ENCODE assay signal across 9 cellular contexts in the genomic region with DNA sequence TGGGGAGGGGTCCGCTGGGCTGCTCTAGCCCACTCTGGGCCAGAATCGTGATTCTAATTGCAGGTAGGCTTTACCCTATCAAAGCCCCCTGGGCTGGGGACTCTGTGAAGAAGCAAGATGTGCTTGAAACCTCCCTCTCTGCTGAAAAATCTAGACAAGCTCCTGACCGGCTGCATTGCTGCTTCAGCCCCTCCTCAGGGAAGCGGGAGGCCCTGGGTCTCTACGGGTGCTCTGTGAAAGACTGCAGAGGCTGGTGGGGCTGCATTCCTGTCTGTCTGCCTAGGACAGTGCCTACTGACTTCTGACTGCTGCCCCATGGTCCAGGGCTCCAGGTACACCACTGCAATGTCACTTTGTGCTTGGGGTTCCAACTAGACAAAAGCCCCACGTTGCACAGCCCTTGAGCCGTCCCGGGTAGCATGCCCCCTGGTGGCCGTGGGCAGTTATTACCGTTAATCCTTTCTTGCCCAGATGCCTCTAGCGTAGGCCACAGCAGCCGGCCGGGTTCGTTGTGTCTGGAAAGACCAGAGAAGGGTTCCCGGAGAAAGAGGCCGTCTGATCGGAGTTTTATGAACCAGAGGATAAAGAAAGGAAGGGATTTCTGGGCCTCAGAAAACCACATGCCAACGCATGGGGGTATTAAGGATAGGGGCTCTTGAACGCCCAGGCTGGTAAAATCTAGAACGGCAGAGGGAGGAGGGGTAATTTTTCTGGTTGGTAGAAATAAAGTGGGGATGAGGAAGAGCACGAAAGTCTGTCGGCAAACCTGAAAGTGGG. TPM values are rescaled to one million over a fixed set of nuclear protein-coding genes. Genes with fewer than 3 reads are reported as not detected.
A peak's percentile ranks its signal among the peaks of the same experiment; 100 is the strongest.
DNase-seq lines count a peak whose midpoint lies in the region; ATAC-seq and TF ChIP-seq lines count a peak whose summit lies in the region.
"Had no signal": no experiment of that assay in that cellular context is flagged by ENCODE, and none has a peak within 500 bp of the region (broad histone marks: within the 10 kb centered on the region; RNA-seq: fewer than 3 reads in every experiment).

No MANE protein-coding gene starts in this region.

- CTCF ChIA-PET in BJ (lab: Yijun Ruan, JAX) = interaction anchor here (0.7 to 1.8 kb wide), 5 partner anchors 11 to 293 kb away, joined by 3 to 5 read pairs (median 4); no protein-coding TSS in a partner anchor
- CTCF ChIA-PET in IMR-90 (lab: Yijun Ruan, JAX) = no interaction called here

- H3K4me3 ChIP-seq in BJ (ENCODE audit: low read depth, low read length) (no peak overlapping the region), IMR-90 (ENCODE audit: insufficient read depth, low read depth, low read length) (no peak overlapping the region), ascending aorta (no peak overlapping the region)

- H3K14ac ChIP-seq in IMR-90 (replicated peaks; ENCODE audit: low read depth, low read length) = no peak overlapping the region

- in situ Hi-C loops in IMR-90 (cut with MboI; ENCODE audit: low sequenced_read_pairs) = loop anchor here (25.0 kb wide), 1 partner anchor 88 kb away; no protein-coding TSS in a partner anchor

- no peak overlapping the region for H4K8ac ChIP-seq in IMR-90 (ENCODE audit: low read depth in 2 of 2, low read length in 2 of 2)

- no peak overlapping the region for H2BK20ac ChIP-seq in IMR-90 (ENCODE audit: low read depth, low read length)

- H3K27me3 ChIP-seq in BJ (ENCODE audit: control insufficient read depth, insufficient read depth, low read length) (no peaks in the 10 kb centered on the region), IMR-90 (ENCODE audit: control insufficient read depth, insufficient read depth, low read length) (peaks cover 11% of the 10 kb centered on the region; the same call in 1 of the 2 replicates), ascending aorta (no peaks in the 10 kb centered on the region)

- H3K79me1 ChIP-seq in IMR-90 (ENCODE audit: low read depth in 1 of 2, low read length in 2 of 2) = no peaks in the 10 kb centered on the region

- H2AK5ac ChIP-seq in IMR-90 (ENCODE audit: low read depth, low read length) = no peak overlapping the region

- peak; percentile 82 for ATAC-seq in GM19023 (IDR thresholded peaks at IDR 0.05; ENCODE audit: unreplicated experiment)
- peak; percentile 65; the same call in 1 of the 2 replicates for ATAC-seq in IMR-90 (ENCODE audit: low read depth)
- no peak for ATAC-seq in GM21737 (IDR thresholded peaks at IDR 0.05; ENCODE audit: unreplicated experiment)

- H2BK15ac ChIP-seq in IMR-90 (ENCODE audit: low read depth, low read length) = no peak overlapping the region

- no peak overlapping the region for H4K5ac ChIP-seq in IMR-90 (ENCODE audit: low read depth, low read length)

- DNase-seq in BJ (ENCODE audit: low read depth) = no peak
- DNase-seq in IMR-90 = no peak
- peak; percentile 44 for DNase-seq in SW480 (ENCODE audit: low spot score)
- DNase-seq in ascending aorta (ENCODE audit: low spot score in 2 of 2) = no peak
- DNase-seq in kidney tubule cell (ENCODE audit: low spot score) = peak; percentile 57
- peak; percentile 5 for DNase-seq in stimulated activated CD8-positive, alpha-beta memory T cell treated with anti-CD3 and anti-CD28 coated beads, Interleukin-12 subunit alpha, Interleukin-12 subunit beta, amount 100 ng/mL, for 24 hours (ENCODE audit: extremely low read depth)

- H3K4me2 ChIP-seq in IMR-90 (ENCODE audit: low read depth, low read length) = no peak overlapping the region

- no peak overlapping the region for H2BK120ac ChIP-seq in IMR-90 (ENCODE audit: low read depth, low read length)

- H4K91ac ChIP-seq in IMR-90 (ENCODE audit: insufficient read depth, low read depth, low read length) = no peak overlapping the region

- TF ChIP-seq CTCF in BJ (IDR thresholded peaks at IDR 0.05; ENCODE audit: insufficient read depth, low read depth, low read length) = peak; percentile 79
- TF ChIP-seq CTCF in IMR-90 (conservative IDR thresholded peaks at IDR 0.05; ENCODE audit: low read depth, low read length) = peak; percentile 52
- TF ChIP-seq CTCF in ascending aorta (IDR thresholded peaks at IDR 0.05) = peak in 2 of 3 experiments; percentile 12 to 43

- H2AK9ac ChIP-seq in IMR-90 (replicated peaks; ENCODE audit: low read depth, low read length, poor library complexity) = no peak overlapping the region

- H3K23ac ChIP-seq in IMR-90 (ENCODE audit: low read depth, low read length) = no peak overlapping the region

- POLR2A ChIA-PET in BJ (lab: Charles Lee) = no interaction called here
- POLR2A ChIA-PET in IMR-90 (lab: Charles Lee; ENCODE audit: unreplicated experiment) = no interaction called here

- no peak overlapping the region for H3K9ac ChIP-seq in IMR-90 (ENCODE audit: low read depth, low read length)

- intact Hi-C loops in IMR-90 (cut with micrococcal nuclease) = no loop called here
- intact Hi-C loops in ascending aorta (cut with DNase I) = no loop called here

- H3K9me1 ChIP-seq in IMR-90 (ENCODE audit: insufficient read depth, low read length) = no peaks in the 10 kb centered on the region

- no peak overlapping the region for H2AFZ ChIP-seq in IMR-90 (replicated peaks; ENCODE audit: low read length, poor library complexity)

- H3K4ac ChIP-seq in IMR-90 (ENCODE audit: low read depth, low read length) = no peak overlapping the region

- dilution Hi-C loops in IMR-90 (cut with HindIII; ENCODE audit: low sequenced_read_pairs, unreplicated experiment) = no loop called here

- no peak overlapping the region for H3K56ac ChIP-seq in IMR-90 (ENCODE audit: extremely low read depth, insufficient read depth, low read length)

- 74% methylated on average over 17 of the region's 22 CpGs; no CpG with 5 or more reads in 1 of the 2 experiments for WGBS in IMR-90 (ENCODE audit: extremely low coverage in 2 of 2, insufficient read length in 1 of 2), 2 experiments

- no peaks in the 10 kb centered on the region for H3K4me1 ChIP-seq in IMR-90 (ENCODE audit: control insufficient read depth, insufficient read depth, low read length)
- no peaks in the 10 kb centered on the region for H3K4me1 ChIP-seq in ascending aorta

- no peak overlapping the region for H2BK5ac ChIP-seq in IMR-90 (ENCODE audit: low read depth, low read length, poor library complexity, severe bottlenecking)

- H3K36me3 ChIP-seq in BJ (ENCODE audit: control insufficient read depth, insufficient read depth, low read length) = no peaks in the 10 kb centered on the region
- no peaks in the 10 kb centered on the region for H3K36me3 ChIP-seq in IMR-90 (ENCODE audit: control insufficient read depth, insufficient read depth, low read length)
- H3K36me3 ChIP-seq in ascending aorta = no peaks in the 10 kb centered on the region

- no peak for TF ChIP-seq POLR2A in IMR-90 (IDR thresholded peaks at IDR 0.05; ENCODE audit: low read depth, low read length)

- no peaks in the 10 kb centered on the region for H4K20me1 ChIP-seq in IMR-90 (ENCODE audit: insufficient read depth, low read length)

- H3K27ac ChIP-seq in IMR-90 (ENCODE audit: insufficient read depth, low read length) = no peak overlapping the region
- H3K27ac ChIP-seq in ascending aorta = no peak overlapping the region

- TF ChIP-seq RAD21 in IMR-90 (IDR thresholded peaks at IDR 0.05; ENCODE audit: low read length) = peak; percentile 20; the same call in 1 of the 2 replicates

- H3K18ac ChIP-seq in IMR-90 (ENCODE audit: low read depth, low read length) = no peak overlapping the region

- BruUV-seq in IMR-90 (replicated peaks; lab: Mats Ljungman, UMichigan) = no TSS peak

- no peaks in the 10 kb centered on the region for H3K9me3 ChIP-seq in IMR-90 (ENCODE audit: control insufficient read depth, insufficient read depth, low read length)
- no peaks in the 10 kb centered on the region for H3K9me3 ChIP-seq in ascending aorta

TF ChIP-seq in IMR-90, 13 proteins besides CTCF, POLR2A, EP300 and RAD21:
- TF ChIP-seq SMC3 (IDR thresholded peaks at IDR 0.05; ENCODE audit: low read depth, low read length) = peak; percentile 28
- no peak for TF ChIP-seq MAFK (IDR thresholded peaks at IDR 0.05; ENCODE audit: low read depth, low read length)

RNA-seq across cellular contexts. Expression of gene C1QL2, which starts 15.9 kb away (rescaled TPM):
- not detected in 2 replicates for polyA plus RNA-seq in BJ (2011; rRNA removed)
- not detected in 2 replicates for polyA minus RNA-seq in BJ (2011; rRNA and poly(A)+ RNA removed)
- total RNA-seq in IMR-90 (2012; rRNA removed) = not detected in 2 replicates
- not detected in 2 replicates for polyA plus RNA-seq in IMR-90 (2012; rRNA removed)
- not detected in 2 replicates for polyA plus RNA-seq in IMR-90 (2012; cell fraction: cytosol; rRNA removed)
- polyA plus RNA-seq in IMR-90 (2012; cell fraction: nucleus; rRNA removed; ENCODE audit: low replicate concordance) = not detected in 2 replicates
- total RNA-seq in ascending aorta = 11.6 TPM
- total RNA-seq: renal cortical epithelial cell had no signal

RNA-seq across cellular contexts. Expression of gene STEAP3, which starts 49.2 kb away (rescaled TPM):
- polyA plus RNA-seq in BJ (2011; rRNA removed) (7.7 and 13.9 TPM in 2 replicates), IMR-90 (2012; rRNA removed) (43.9 and 46.6 TPM in 2 replicates)
- polyA minus RNA-seq in BJ (2011; rRNA and poly(A)+ RNA removed) = 6.7 and 7.0 TPM in 2 replicates
- total RNA-seq in IMR-90 (2012; rRNA removed) (18.9 and 19.4 TPM in 2 replicates), ascending aorta (34.5 TPM)
- polyA plus RNA-seq in IMR-90 (2012; cell fraction: cytosol; rRNA removed) = 19.1 and 50.3 TPM in 2 replicates
- 35.5 and 93.9 TPM in 2 replicates for polyA plus RNA-seq in IMR-90 (2012; cell fraction: nucleus; rRNA removed; ENCODE audit: low replicate concordance)

Comparison
In these comparisons a context has a peak if more than half of its experiments do, and no peak if none do; other contexts are left out.
1. DNase-seq: peak in SW480 (single experiment), kidney tubule cell (single experiment) and stimulated activated CD8-positive, alpha-beta memory T cell treated with anti-CD3 and anti-CD28 coated beads, Interleukin-12 subunit alpha, Interleukin-12 subunit beta, amount 100 ng/mL, for 24 hours (single experiment); none in BJ (single experiment), IMR-90 (single experiment) and ascending aorta (0 of 2).
2. CTCF ChIP-seq: peak in every context shown above with its lines; median percentile 79 in BJ; 52 in IMR-90; 28 in ascending aorta.
3. RNA of gene C1QL2, which starts 15.9 kb away (total RNA-seq): 11.6 TPM in ascending aorta (single experiment); not detected in IMR-90; every median in the first group is over 10 times any median in the second.